31 cellular contexts compared by ENCODE assay signal in genomic region chr11:93807980-93808379, GRCh38. TPM values are rescaled to one million over a fixed set of nuclear protein-coding genes. Genes with fewer than 3 reads are reported as not detected.
DNase-seq lines count a peak whose midpoint lies in the region; ATAC-seq, FAIRE-seq and TF ChIP-seq lines count a peak whose summit lies in the region.
"Had no signal": no experiment of that assay in that cellular context is flagged by ENCODE, and none has a peak within 500 bp of the region (broad histone marks: within the 10 kb centered on the region; RNA-seq: fewer than 3 reads in every experiment).

No MANE protein-coding gene starts in this region.

- BruUV-seq in HepG2 (replicated peaks; lab: Mats Ljungman, UMichigan), result no TSS peak

- FAIRE-seq in HepG2 (lab: Jason Lieb, UNC), result no peak
- FAIRE-seq: A204.1, GM12878, GM12892, GM18507 had no signal

- H3K27ac Mint-ChIP-seq in WTC11, result no peak overlapping the region
- H3K27ac Mint-ChIP-seq in central memory CD8-positive, alpha-beta T cell (ENCODE audit: low read depth), result peak overlapping the region; percentile 55

- no peak overlapping the region for H3K9ac ChIP-seq in HepG2 (ENCODE audit: insufficient read depth, low read depth, low read length)
- H3K9ac ChIP-seq: BLaER1 had no signal

- no peak for TF ChIP-seq POLR2A in HepG2 (IDR thresholded peaks at IDR 0.05; ENCODE audit: insufficient read depth in 1 of 2, low read depth in 2 of 2, low read length in 2 of 2)
- TF ChIP-seq POLR2A in right lobe of liver (IDR thresholded peaks at IDR 0.05), result no peak

- no peak overlapping the region for H3K4me2 ChIP-seq in HepG2 (ENCODE audit: low read depth, low read length)
- H3K4me2 ChIP-seq: BLaER1 had no signal

- intact Hi-C loops in HepG2 (cut with micrococcal nuclease; ENCODE audit: unreplicated experiment), result no loop called here
- intact Hi-C loops in right lobe of liver (cut with DNase I), result no loop called here

- H4K20me1 ChIP-seq in HepG2 (ENCODE audit: insufficient read depth, low read length), result no peaks in the 10 kb centered on the region

- no peaks in the 10 kb centered on the region for H3K9me3 Mint-ChIP-seq in WTC11
- no peaks in the 10 kb centered on the region for H3K9me3 Mint-ChIP-seq in central memory CD8-positive, alpha-beta T cell
- H3K9me3 Mint-ChIP-seq: CD14-positive monocyte; CD4-positive, alpha-beta memory T cell; CD4-positive, CD25-positive, alpha-beta regulatory T cell; CD8-positive, alpha-beta memory T cell had no signal

- CTCF ChIA-PET in HepG2 (lab: Yijun Ruan, JAX; ENCODE audit: low intra/inter-chr PET ratio, low total read pairs), result no interaction called here
- CTCF ChIA-PET in WTC11 (lab: Charles Lee), result no interaction called here

- TF ChIP-seq EP300 in HepG2 (IDR thresholded peaks at IDR 0.05; ENCODE audit: low read depth in 2 of 2, low read length in 2 of 2) (no peak), HepG2 (CRISPR knock-in tag; IDR thresholded peaks at IDR 0.05; ENCODE audit: borderline replicate concordance) (no peak)

- H3K36me3 ChIP-seq in HepG2 (replicated peaks in 1 of 2; ENCODE audit: control insufficient read depth in 1 of 2, insufficient read depth in 2 of 2, low read length in 2 of 2) (peaks cover 18 to 83% of the 10 kb centered on the region in 2 experiments), right lobe of liver (peaks cover 6 to 79% (median 36%) of the 10 kb centered on the region in 4 donors)

- POLR2A ChIA-PET in HepG2 (lab: Yijun Ruan, JAX) (interaction anchor here (0.6 kb wide), 1 partner anchor 24 kb away, joined by 3 read pairs; the partner anchor contains the start of gene MED17), WTC11 (lab: Charles Lee) (interaction anchor here (0.7 kb wide), 1 partner anchor 146 kb away, joined by 3 read pairs; no protein-coding TSS in a partner anchor)

- H3K79me2 ChIP-seq in HepG2 (ENCODE audit: insufficient read depth, low read length), result peaks cover 1% of the 10 kb centered on the region

- no peak for ATAC-seq in HepG2
- ATAC-seq in right lobe of liver, result no peak
- no peak for ATAC-seq in WTC11
- ATAC-seq in central memory CD8-positive, alpha-beta T cell (replicated peaks; ENCODE audit: extremely low read depth, poor library complexity, severe bottlenecking), result no peak
- no peak for ATAC-seq in stimulated activated naive CD8-positive, alpha-beta T cell treated with anti-CD3 and anti-CD28 coated beads, Interleukin-15, Interleukin-2, amounts not matched to agents 100 U/mL and 50 U/mL, for 24 hours
- ATAC-seq: GM12878 had no signal

- no peak overlapping the region for H2AFZ ChIP-seq in HepG2 (ENCODE audit: low read length)

- no peak overlapping the region for H3K27ac ChIP-seq in HepG2 (ENCODE audit: extremely low read length, insufficient read depth, low read length)
- no peak overlapping the region for H3K27ac ChIP-seq in right lobe of liver
- H3K27ac ChIP-seq: BLaER1 had no signal

- peaks cover 76% of the 10 kb centered on the region for H3K36me3 Mint-ChIP-seq in WTC11
- peaks cover 78% of the 10 kb centered on the region for H3K36me3 Mint-ChIP-seq in central memory CD8-positive, alpha-beta T cell (ENCODE audit: insufficient read depth)

- no peaks in the 10 kb centered on the region for H3K4me1 Mint-ChIP-seq in WTC11
- H3K4me1 Mint-ChIP-seq in central memory CD8-positive, alpha-beta T cell, result peaks cover 14% of the 10 kb centered on the region
- H3K4me1 Mint-ChIP-seq: CD14-positive monocyte had no signal

- no peak for TF ChIP-seq RAD21 in HepG2 (CRISPR knock-in tag; IDR thresholded peaks at IDR 0.05)

- WGBS in HepG2 (ENCODE audit: low lambda C conversion rate), result 96% methylated on average over 3 of the region's 3 CpGs
- WGBS in right lobe of liver (ENCODE audit: insufficient coverage, low coverage, low lambda C conversion rate, missing lambda C conversion rate), result 100% methylated on average over 3 of the region's 3 CpGs

- H3K9me3 ChIP-seq in HepG2 (ENCODE audit: low read length) (no peaks in the 10 kb centered on the region), right lobe of liver (no peaks in the 10 kb centered on the region)
- H3K9me3 ChIP-seq: BE2C, BLaER1 had no signal

- H3K4me3 Mint-ChIP-seq in WTC11, result no peak overlapping the region
- no peak overlapping the region for H3K4me3 Mint-ChIP-seq in central memory CD8-positive, alpha-beta T cell
- H3K4me3 Mint-ChIP-seq: CD14-positive monocyte; CD4-positive, alpha-beta memory T cell; CD4-positive, CD25-positive, alpha-beta regulatory T cell; CD8-positive, alpha-beta memory T cell had no signal

- DNase-seq in HepG2 (ENCODE audit: low spot score) (no peak), right lobe of liver (no peak), WTC11 (ENCODE audit: low spot score) (no peak), midbrain (lab: John Stamatoyannopoulos, UW) (no peak), activated gamma-delta T cell (lab: John Stamatoyannopoulos, UW) (no peak)
- no peak for DNase-seq in central memory CD8-positive, alpha-beta T cell (ENCODE audit: low spot score in 2 of 2)
- no peak for DNase-seq in stimulated activated naive CD8-positive, alpha-beta T cell treated with anti-CD3 and anti-CD28 coated beads, Interleukin-15, Interleukin-2, amounts not matched to agents 100 U/mL and 50 U/mL, for 24 hours
- DNase-seq: 8988T; ACHN; BE2C; C1 segment of cervical spinal cord; CD4-positive, alpha-beta memory T cell; CD4-positive, CD25-positive, alpha-beta regulatory T cell; CD8-positive, alpha-beta memory T cell; COR-L47; DMS 273 treated with DMSO at 0.1 percent for 48 hours; DMS153; DMS53; DMS79; DND-41; EL; GDM1 had no signal

- H3K27me3 ChIP-seq in HepG2 (ENCODE audit: control insufficient read depth in 1 of 2, insufficient read depth in 2 of 2, low read length in 2 of 2), result no peaks in the 10 kb centered on the region
- H3K27me3 ChIP-seq in right lobe of liver, result no peaks in the 10 kb centered on the region
- H3K27me3 ChIP-seq: BE2C, BLaER1 had no signal

- no peaks in the 10 kb centered on the region for H3K27me3 Mint-ChIP-seq in WTC11 (ENCODE audit: low read depth)
- no peaks in the 10 kb centered on the region for H3K27me3 Mint-ChIP-seq in central memory CD8-positive, alpha-beta T cell
- H3K27me3 Mint-ChIP-seq: CD4-positive, alpha-beta memory T cell; CD4-positive, CD25-positive, alpha-beta regulatory T cell; CD8-positive, alpha-beta memory T cell had no signal

- H3K4me3 ChIP-seq in HepG2 (replicated peaks in 1 of 3; ENCODE audit: insufficient read depth in 1 of 3, low read depth in 2 of 3, low read length in 3 of 3) (no peak overlapping the region), right lobe of liver (no peak overlapping the region)
- H3K4me3 ChIP-seq: BLaER1, GM12878 had no signal

- H3K4me1 ChIP-seq in HepG2 (ENCODE audit: insufficient read depth, low read length) (no peaks in the 10 kb centered on the region), right lobe of liver (no peaks in the 10 kb centered on the region)
- H3K4me1 ChIP-seq: BE2C, BLaER1 had no signal

- in situ Hi-C loops in HepG2 (cut with HindIII; ENCODE audit: extremely low pct_ligation_motif_present, low pct_unique_long_range_greater_than_20kb), result no loop called here

- TF ChIP-seq CTCF in HepG2 (CRISPR knock-in tag; IDR thresholded peaks at IDR 0.05), result no peak
- no peak for TF ChIP-seq CTCF in right lobe of liver (IDR thresholded peaks at IDR 0.05)
- no peak for TF ChIP-seq CTCF in WTC11 (IDR thresholded peaks at IDR 0.05)

RNA-seq across cellular contexts. Expression of gene MED17, which starts 23.9 kb away (rescaled TPM):
- total RNA-seq in HepG2 (2016; rRNA removed; fragmentation: Illumina TruSeq; extraction: Trizol) (31.3 and 37.0 TPM in 2 replicates), right lobe of liver (10 to 100 TPM in 1 of 6 experiments, 1 to 10 TPM in 5; 4.8 to 10.1 (median 8.5) TPM), WTC11 (2021) (25.3 to 30.5 TPM (median 29.6 TPM) in 3 replicates)
- total RNA-seq in HepG2 (2016; cell fraction: cytosol; rRNA removed; fragmentation: Illumina TruSeq; extraction: Trizol; ENCODE audit: low read depth), result 8.3 and 9.8 TPM in 2 replicates
- total RNA-seq in HepG2 (2016; cell fraction: insoluble cytoplasmic fraction; rRNA removed; fragmentation: Illumina TruSeq; extraction: Trizol), result 31.5 and 35.3 TPM in 2 replicates
- 11.6 and 12.4 TPM in 2 replicates for total RNA-seq in HepG2 (2016; cell fraction: membrane; rRNA removed; fragmentation: Illumina TruSeq; extraction: Trizol)
- 49.0 and 52.1 TPM in 2 replicates for total RNA-seq in HepG2 (2016; cell fraction: nucleus; rRNA removed; fragmentation: Illumina TruSeq; extraction: Trizol)
- polyA plus RNA-seq in HepG2 (2011; rRNA removed), result 18.0 and 23.1 TPM in 2 replicates
- 6.8 and 9.6 TPM in 2 replicates for polyA plus RNA-seq in HepG2 (2011; cell fraction: cytosol; rRNA removed)
- 43.3 and 55.5 TPM in 2 replicates for polyA plus RNA-seq in HepG2 (2011; cell fraction: nucleus; rRNA removed)
- 11.6 and 17.1 TPM in 2 replicates for polyA plus RNA-seq in HepG2 (2012)
- polyA plus RNA-seq in HepG2 (2016; cell fraction: cytosol; fragmentation: Illumina TruSeq; extraction: Trizol; ENCODE audit: low read depth), result 1.0 and 1.4 TPM in 2 replicates
- 27.1 and 28.5 TPM in 2 replicates for polyA plus RNA-seq in HepG2 (2016; cell fraction: insoluble cytoplasmic fraction; fragmentation: Illumina TruSeq; extraction: Trizol; ENCODE audit: low read depth)
- 2.1 and 2.8 TPM in 2 replicates for polyA plus RNA-seq in HepG2 (2016; cell fraction: membrane; fragmentation: Illumina TruSeq; extraction: Trizol; ENCODE audit: low read depth)
- 64.6 and 73.7 TPM in 2 replicates for polyA plus RNA-seq in HepG2 (2016; cell fraction: nucleus; fragmentation: Illumina TruSeq; extraction: Trizol; ENCODE audit: insufficient read depth, low read depth)
- polyA minus RNA-seq in HepG2 (2011; rRNA and poly(A)+ RNA removed; ENCODE audit: low replicate concordance), result 19.9 and 28.6 TPM in 2 replicates
- 7.9 and 9.3 TPM in 2 replicates for polyA minus RNA-seq in HepG2 (2011; cell fraction: cytosol; rRNA and poly(A)+ RNA removed)
- polyA minus RNA-seq in HepG2 (2011; cell fraction: nucleus; rRNA and poly(A)+ RNA removed), result 90.1 and 95.1 TPM in 2 replicates

RNA-seq across cellular contexts. Expression of gene VSTM5, which starts 42.4 kb away (rescaled TPM):
- total RNA-seq in HepG2 (2016; rRNA removed; fragmentation: Illumina TruSeq; extraction: Trizol) (not detected in 2 replicates), right lobe of liver (not detected), WTC11 (2021) (0.27 to 0.35 TPM (median 0.32 TPM) in 3 replicates)
- total RNA-seq in HepG2 (2016; cell fraction: cytosol; rRNA removed; fragmentation: Illumina TruSeq; extraction: Trizol; ENCODE audit: low read depth), result not detected in 2 replicates
- not detected in 2 replicates for total RNA-seq in HepG2 (2016; cell fraction: insoluble cytoplasmic fraction; rRNA removed; fragmentation: Illumina TruSeq; extraction: Trizol)
- not detected in 2 replicates for total RNA-seq in HepG2 (2016; cell fraction: membrane; rRNA removed; fragmentation: Illumina TruSeq; extraction: Trizol)
- total RNA-seq in HepG2 (2016; cell fraction: nucleus; rRNA removed; fragmentation: Illumina TruSeq; extraction: Trizol), result not detected in 2 replicates
- polyA plus RNA-seq in HepG2 (2011; rRNA removed), result 0.03 TPM in 1 of 2 replicates, not detected in the other
- 0.08 TPM in 1 of 2 replicates, not detected in the other for polyA plus RNA-seq in HepG2 (2011; cell fraction: cytosol; rRNA removed)
- polyA plus RNA-seq in HepG2 (2011; cell fraction: nucleus; rRNA removed), result 0.05 TPM in 1 of 2 replicates, not detected in the other
- polyA plus RNA-seq in HepG2 (2012), result 0.05 and 0.11 TPM in 2 replicates
- polyA plus RNA-seq in HepG2 (2016; cell fraction: cytosol; fragmentation: Illumina TruSeq; extraction: Trizol; ENCODE audit: low read depth), result not detected in 2 replicates
- polyA plus RNA-seq in HepG2 (2016; cell fraction: insoluble cytoplasmic fraction; fragmentation: Illumina TruSeq; extraction: Trizol; ENCODE audit: low read depth), result not detected in 2 replicates
- not detected in 2 replicates for polyA plus RNA-seq in HepG2 (2016; cell fraction: membrane; fragmentation: Illumina TruSeq; extraction: Trizol; ENCODE audit: low read depth)
- polyA plus RNA-seq in HepG2 (2016; cell fraction: nucleus; fragmentation: Illumina TruSeq; extraction: Trizol; ENCODE audit: insufficient read depth, low read depth), result not detected in 2 replicates
- not detected in 2 replicates for polyA minus RNA-seq in HepG2 (2011; rRNA and poly(A)+ RNA removed; ENCODE audit: low replicate concordance)
- not detected in 2 replicates for polyA minus RNA-seq in HepG2 (2011; cell fraction: cytosol; rRNA and poly(A)+ RNA removed)
- polyA minus RNA-seq in HepG2 (2011; cell fraction: nucleus; rRNA and poly(A)+ RNA removed), result 0.26 and 0.99 TPM in 2 replicates
- total RNA-seq: A673; CD4-positive, alpha-beta memory T cell; CD4-positive, CD25-positive, alpha-beta regulatory T cell; CD8-positive, alpha-beta memory T cell; Daoy; G401; GM12878 had no signal
- polyA plus RNA-seq: CD14-positive monocyte; CD4-positive, alpha-beta memory T cell; CD8-positive, alpha-beta memory T cell; GM12878 had no signal

Comparison
In these comparisons a context has a peak if more than half of its experiments do, and no peak if none do; other contexts are left out.
1. Of the 50 proteins assayed by ChIP-seq in both HepG2 and WTC11: peak only in HepG2: none; only in WTC11: none; in both: ZNF121; in neither: 49.